ENCODE assay signal across 8 cellular contexts in the genomic region with DNA sequence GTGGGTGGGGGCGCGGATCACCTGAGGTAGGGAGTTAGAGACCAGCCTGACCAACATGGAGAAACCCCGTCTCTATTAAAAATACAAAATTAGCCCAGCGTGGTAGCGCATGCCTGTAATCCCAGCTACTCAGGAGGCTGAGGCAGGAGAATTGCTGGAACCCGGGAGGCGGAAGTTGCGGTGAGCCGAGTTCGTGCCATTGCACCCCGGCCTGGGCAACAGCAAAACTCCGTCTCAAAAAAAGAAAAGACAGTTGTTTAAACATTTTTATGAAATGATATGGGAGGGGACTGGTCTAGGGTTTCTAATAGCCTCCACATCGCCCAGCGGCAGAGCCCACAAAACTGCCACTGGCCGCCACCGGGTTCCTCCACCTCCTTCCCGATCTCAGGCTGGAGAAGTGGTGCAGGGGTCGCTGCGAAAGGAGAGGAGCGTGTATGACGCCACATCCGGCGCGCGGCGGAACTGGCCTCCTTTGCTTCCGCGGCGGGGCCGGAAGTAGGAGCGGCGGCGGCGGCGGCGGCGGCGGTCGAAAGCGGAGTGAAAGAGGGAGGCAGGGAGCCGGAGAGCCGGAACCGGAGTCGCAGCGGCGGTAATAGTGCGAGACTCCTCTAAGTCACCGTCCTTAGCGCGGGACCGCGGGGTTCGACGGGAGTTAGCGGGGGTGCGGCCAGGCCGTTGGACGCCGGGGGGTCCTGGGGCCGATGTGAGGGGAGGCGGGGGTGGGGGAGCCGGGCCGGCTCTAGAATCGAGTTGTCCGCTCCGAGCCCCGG. TPM values are rescaled to one million over a fixed set of nuclear protein-coding genes. Genes with fewer than 3 reads are reported as not detected.
A peak's percentile ranks its signal among the peaks of the same experiment; 100 is the strongest.
DNase-seq lines count a peak whose midpoint lies in the region; ATAC-seq, FAIRE-seq and TF ChIP-seq lines count a peak whose summit lies in the region.

PPP4C (plus strand) TSS at position 492 of the 773 bp plus-strand sequence. CDS start 384 bp downstream, outside the sequence.

- no peaks in the 10 kb centered on the region for H3K9me3 ChIP-seq in CD4-positive, alpha-beta memory T cell (ENCODE audit: control insufficient read depth in 1 of 2, low read length in 2 of 2)
- no peaks in the 10 kb centered on the region for H3K9me3 ChIP-seq in esophagus muscularis mucosa

- peak within 1 kb of the TSS; percentile 89 for H3K27ac ChIP-seq in CD4-positive, alpha-beta memory T cell (ENCODE audit: low read depth, low read length)
- H3K27ac ChIP-seq in esophagus muscularis mucosa (replicated peaks in 1 of 4) = peak within 1 kb of the TSS; percentile 89 to 95 (median 92)

- ATAC-seq in GM21390 (IDR thresholded peaks at IDR 0.05; ENCODE audit: unreplicated experiment) = peak; percentile 73

- FAIRE-seq in RCC 7860 (lab: Jason Lieb, UNC) = no peak

- DNase-seq in CD4-positive, alpha-beta memory T cell = peak; percentile 89 to 90 (median 90)
- DNase-seq in KBM-7 (peak; percentile 95), RCC 7860 (ENCODE audit: low spot score) (peak; percentile 76), esophagus muscularis mucosa (ENCODE audit: extremely low spot score) (peak; percentile 98), myocyte (ENCODE audit: low read depth) (peak; percentile 91)
- peak; percentile 93 to 94 for DNase-seq in activated T-cell treated with anti-CD3 and anti-CD28 coated beads, Interleukin-2, amount 50 U/mL, for 48 hours
- DNase-seq in stimulated activated CD8-positive, alpha-beta memory T cell treated with anti-CD3 and anti-CD28 coated beads, Interleukin-7, amount 100 ng/mL, for 4 hours (ENCODE audit: low read depth in 2 of 2) = peak; percentile 69 to 84

- WGBS in esophagus muscularis mucosa = 4% methylated on average over 52 of the region's 67 CpGs

- in situ Hi-C loops in KBM-7 (cut with MboI; ENCODE audit: low pct_unique_long_range_greater_than_20kb, low sequenced_read_pairs) = no loop called here

- CTCF ChIA-PET in CD4-positive, alpha-beta memory T cell (lab: Charles Lee; ENCODE audit: partially characterized antibody) = interaction anchor here (0.8 to 9.2 kb wide), 6 partner anchors 8 to 110 kb away, joined by 3 to 60 read pairs (median 5); partner anchors contain the start of gene TBX6

- H3K4me1 Mint-ChIP-seq in CD4-positive, alpha-beta memory T cell = peaks cover 20 to 53% (median 34%) of the 10 kb centered on the region in 4 donors

- H3K9me3 Mint-ChIP-seq in CD4-positive, alpha-beta memory T cell = peaks cover 0 to 2% (median 0%) of the 10 kb centered on the region in 8 donors

- H3K4me3 ChIP-seq in CD4-positive, alpha-beta memory T cell (ENCODE audit: low read length in 2 of 2) = peak within 1 kb of the TSS; percentile 80 to 93
- peak within 1 kb of the TSS; percentile 78 to 99 (median 90) for H3K4me3 ChIP-seq in esophagus muscularis mucosa

- peaks cover 33% of the 10 kb centered on the region for H3K4me1 ChIP-seq in CD4-positive, alpha-beta memory T cell (ENCODE audit: insufficient read depth, low read length)
- peaks cover 29 to 55% (median 48%) of the 10 kb centered on the region in 4 donors for H3K4me1 ChIP-seq in esophagus muscularis mucosa

- no peaks in the 10 kb centered on the region for H3K27me3 Mint-ChIP-seq in CD4-positive, alpha-beta memory T cell

- peak within 1 kb of the TSS; percentile 96 to 99 (median 98) for H3K27ac Mint-ChIP-seq in CD4-positive, alpha-beta memory T cell

- peak in 2 of 3 experiments; percentile 8 to 27 for TF ChIP-seq CTCF in esophagus muscularis mucosa (IDR thresholded peaks at IDR 0.05)

- H3K36me3 ChIP-seq in CD4-positive, alpha-beta memory T cell (ENCODE audit: insufficient read depth, low read length) = peaks cover 43% of the 10 kb centered on the region
- H3K36me3 ChIP-seq in esophagus muscularis mucosa = peaks cover 35 to 69% (median 62%) of the 10 kb centered on the region in 4 donors

- intact Hi-C loops in CD4-positive, alpha-beta memory T cell (cut with micrococcal nuclease) = loop anchor here (1.0 kb wide), 1 partner anchor 10 kb away; the partner anchor contains the start of gene ALDOA
- intact Hi-C loops in esophagus muscularis mucosa (cut with DNase I) = no loop called here

- TF ChIP-seq POLR2A in esophagus muscularis mucosa (IDR thresholded peaks at IDR 0.05; ENCODE audit: low read depth) = peak; percentile 72

- POLR2A ChIA-PET in CD4-positive, alpha-beta memory T cell (lab: Charles Lee; ENCODE audit: partially characterized antibody) = interaction anchor here (0.7 to 20.4 kb wide), 7 partner anchors 9 to 279 kb away, joined by 3 to 404 read pairs (median 6); partner anchors contain the start of genes ALDOA, CD2BP2, CORO1A and TBX6

- no peak for TF ChIP-seq EP300 in esophagus muscularis mucosa (IDR thresholded peaks at IDR 0.05)

- peaks cover 22 to 57% of the 10 kb centered on the region in 2 donors for H3K36me3 Mint-ChIP-seq in CD4-positive, alpha-beta memory T cell

- H3K27me3 ChIP-seq in CD4-positive, alpha-beta memory T cell (ENCODE audit: insufficient read depth, low read length) = no peaks in the 10 kb centered on the region
- H3K27me3 ChIP-seq in esophagus muscularis mucosa = no peaks in the 10 kb centered on the region

- peak within 1 kb of the TSS; percentile 92 to 99 (median 94) for H3K4me3 Mint-ChIP-seq in CD4-positive, alpha-beta memory T cell

RNA-seq across cellular contexts. Expression of gene PPP4C, which starts in this region (rescaled TPM):
- 10 to 100 TPM; 75.8 to 86.3 TPM for total RNA-seq in CD4-positive, alpha-beta memory T cell
- polyA plus RNA-seq in CD4-positive, alpha-beta memory T cell = 100 to 1,000 TPM; 167 to 276 TPM
- total RNA-seq in esophagus muscularis mucosa = 10 to 100 TPM; 43.6 to 61.3 (median 51.5) TPM
- total RNA-seq in myocyte = 79.8 and 80.3 TPM in 2 replicates
- polyA plus RNA-seq in myocyte (2012) = 113 TPM

Comparison
In these comparisons a context has a peak if more than half of its experiments do, and no peak if none do; other contexts are left out.
1. Peak in every context shown above with its lines: DNase-seq, ATAC-seq, H3K4me3 ChIP-seq and H3K27ac ChIP-seq.